In the genomic region with DNA sequence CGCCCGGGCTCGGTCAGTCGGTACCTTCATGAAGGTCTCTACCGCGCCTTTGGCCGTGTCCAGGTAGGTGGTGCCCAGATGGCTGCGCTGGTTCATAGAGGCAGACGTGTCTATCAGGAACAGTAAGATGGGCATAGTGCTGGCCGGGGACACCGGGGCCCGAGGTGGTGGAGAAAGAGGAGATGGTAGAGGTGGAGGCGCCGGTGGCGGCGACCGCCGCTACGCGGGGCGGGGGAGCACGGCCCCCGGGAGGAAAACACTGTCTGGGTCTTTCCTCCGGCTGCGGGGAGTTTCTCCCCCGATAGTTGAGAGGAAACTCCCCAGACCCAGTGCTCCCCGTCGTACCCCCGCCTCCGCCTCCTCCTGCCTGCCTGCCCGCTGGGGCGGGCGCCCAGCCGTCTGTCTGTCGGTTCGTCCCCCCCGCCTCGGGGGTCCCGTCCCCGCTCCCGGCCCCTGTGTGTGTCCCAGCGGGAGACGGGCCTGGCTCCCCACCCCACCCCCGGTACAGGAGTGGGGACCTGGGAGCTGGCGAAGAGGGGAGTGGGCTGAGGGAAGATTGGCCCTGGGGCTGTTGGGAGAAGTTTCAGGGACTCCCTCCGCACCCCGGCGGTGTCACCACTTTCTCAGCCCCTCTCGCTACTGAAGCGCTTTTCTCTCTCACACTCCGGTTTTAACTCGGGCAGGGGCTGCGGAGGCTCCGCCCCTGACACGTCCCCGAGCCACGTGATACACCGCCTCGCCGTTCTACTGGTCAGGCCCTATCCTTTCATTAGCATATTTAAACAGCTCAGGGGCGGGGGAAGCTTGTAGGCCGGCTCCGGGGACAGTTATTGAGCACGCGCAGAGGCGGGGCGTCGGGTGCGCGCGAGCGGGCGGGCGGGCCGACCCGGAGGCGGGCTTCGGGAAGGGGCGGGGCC, we compare ENCODE assay signal across 8 cellular contexts. TPM values are rescaled to one million over a fixed set of nuclear protein-coding genes. Genes with fewer than 3 reads are reported as not detected.
DNase-seq lines count a peak whose midpoint lies in the region; ATAC-seq and TF ChIP-seq lines count a peak whose summit lies in the region.

A gene with protein sequence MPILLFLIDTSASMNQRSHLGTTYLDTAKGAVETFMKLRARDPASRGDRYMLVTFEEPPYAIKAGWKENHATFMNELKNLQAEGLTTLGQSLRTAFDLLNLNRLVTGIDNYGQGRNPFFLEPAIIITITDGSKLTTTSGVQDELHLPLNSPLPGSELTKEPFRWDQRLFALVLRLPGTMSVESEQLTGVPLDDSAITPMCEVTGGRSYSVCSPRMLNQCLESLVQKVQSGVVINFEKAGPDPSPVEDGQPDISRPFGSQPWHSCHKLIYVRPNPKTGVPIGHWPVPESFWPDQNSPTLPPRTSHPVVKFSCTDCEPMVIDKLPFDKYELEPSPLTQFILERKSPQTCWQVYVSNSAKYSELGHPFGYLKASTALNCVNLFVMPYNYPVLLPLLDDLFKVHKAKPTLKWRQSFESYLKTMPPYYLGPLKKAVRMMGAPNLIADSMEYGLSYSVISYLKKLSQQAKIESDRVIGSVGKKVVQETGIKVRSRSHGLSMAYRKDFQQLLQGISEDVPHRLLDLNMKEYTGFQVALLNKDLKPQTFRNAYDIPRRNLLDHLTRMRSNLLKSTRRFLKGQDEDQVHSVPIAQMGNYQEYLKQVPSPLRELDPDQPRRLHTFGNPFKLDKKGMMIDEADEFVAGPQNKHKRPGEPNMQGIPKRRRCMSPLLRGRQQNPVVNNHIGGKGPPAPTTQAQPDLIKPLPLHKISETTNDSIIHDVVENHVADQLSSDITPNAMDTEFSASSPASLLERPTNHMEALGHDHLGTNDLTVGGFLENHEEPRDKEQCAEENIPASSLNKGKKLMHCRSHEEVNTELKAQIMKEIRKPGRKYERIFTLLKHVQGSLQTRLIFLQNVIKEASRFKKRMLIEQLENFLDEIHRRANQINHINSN (minus strand): TSS at position 646 of the 917 bp plus-strand sequence. CDS start 511 bp downstream, at position 135.

- H3K27me3 ChIP-seq in dorsolateral prefrontal cortex (no peaks in the 10 kb centered on the region), liver (ENCODE audit: control insufficient read depth in 4 of 4, insufficient read depth in 4 of 4, low read length in 3 of 4) (no peaks in the 10 kb centered on the region)

- intact Hi-C loops in activated CD4-positive, alpha-beta memory T cell treated with anti-CD3 and anti-CD28 coated beads for 36 hours (cut with micrococcal nuclease), result loop anchor here (1.0 to 5.0 kb wide), 17 partner anchors 50 to 1955 kb away; a partner anchor contains a TSS
- intact Hi-C loops in dorsolateral prefrontal cortex (cut with DNase I), result loop anchor here (1.0 to 10.0 kb wide), 8 partner anchors 82 to 350 kb away; a partner anchor contains a TSS

- DNase-seq in CD1c-positive myeloid dendritic cell (ENCODE audit: extremely low spot score) (peak; percentile 99), NCI-H82 treated with DMSO at 0.1 percent for 48 hours (lab: John Stamatoyannopoulos, UW; ENCODE audit: unreplicated experiment) (peak; percentile 100), dorsolateral prefrontal cortex (peak; percentile 100)
- peak; percentile 99 for DNase-seq in activated CD4-positive, alpha-beta memory T cell treated with anti-CD3 and anti-CD28 coated beads for 36 hours
- peak; percentile 99 for DNase-seq in stimulated activated CD4-positive, alpha-beta T cell treated with anti-CD3 and anti-CD28 coated beads, Interleukin-4, amount 100 ng/mL, for 24 hours

- H3K36me3 Mint-ChIP-seq in activated CD4-positive, alpha-beta memory T cell treated with anti-CD3 and anti-CD28 coated beads for 36 hours, result peaks cover 51% of the 10 kb centered on the region

- ATAC-seq in GM19438 (IDR thresholded peaks at IDR 0.05; ENCODE audit: low read depth, unreplicated experiment) (peak; percentile 64), HG03575 (IDR thresholded peaks at IDR 0.05; ENCODE audit: extremely low read depth, insufficient number of reproducible peaks, low FRiP score, unreplicated experiment) (peak; percentile 43)

- peaks cover 0 to 11% (median 7%) of the 10 kb centered on the region in 4 donors for H3K9me3 ChIP-seq in liver (ENCODE audit: control insufficient read depth in 4 of 4, low read length in 3 of 4)

- peaks cover 1% of the 10 kb centered on the region for H3K27me3 Mint-ChIP-seq in activated CD4-positive, alpha-beta memory T cell treated with anti-CD3 and anti-CD28 coated beads for 36 hours

- CTCF ChIA-PET in activated CD4-positive, alpha-beta memory T cell treated with anti-CD3 and anti-CD28 coated beads for 36 hours (lab: Charles Lee), result interaction anchor here (1.1 to 4.6 kb wide), 5 partner anchors 24 to 345 kb away, joined by 3 to 26 read pairs (median 3); no protein-coding TSS in a partner anchor

- peak in 2 of 56 donors; percentile 0 to 9 for TF ChIP-seq CTCF in dorsolateral prefrontal cortex (IDR thresholded peaks at IDR 0.05 in 54 of 56, conservative IDR thresholded peaks at IDR 0.05 in 2 of 56; ENCODE audit: low read depth in 1 of 56, partially characterized antibody in 56 of 56)
- TF ChIP-seq CTCF in liver (IDR thresholded peaks at IDR 0.05; ENCODE audit: low read depth, low read length, missing input control), result no peak

- peak within 1 kb of the TSS; percentile 76 to 96 (median 90) for H3K4me3 ChIP-seq in dorsolateral prefrontal cortex
- H3K4me3 ChIP-seq in liver (ENCODE audit: low read depth in 1 of 3, low read length in 3 of 3), result peak within 1 kb of the TSS; percentile 87 to 94 (median 87)

- peak within 1 kb of the TSS; percentile 95 to 98 for H3K9ac ChIP-seq in liver (ENCODE audit: low read depth in 1 of 2, low read length in 2 of 2)

- H3K9me3 Mint-ChIP-seq in activated CD4-positive, alpha-beta memory T cell treated with anti-CD3 and anti-CD28 coated beads for 36 hours, result peaks cover 3% of the 10 kb centered on the region

- POLR2A ChIA-PET in activated CD4-positive, alpha-beta memory T cell treated with anti-CD3 and anti-CD28 coated beads for 36 hours (lab: Charles Lee), result interaction anchor here (0.6 to 3.0 kb wide), 27 partner anchors 13 to 742 kb away, joined by 3 to 54 read pairs (median 5); a partner anchor contains a TSS

- H3K27ac ChIP-seq in dorsolateral prefrontal cortex (peak within 1 kb of the TSS; percentile 89 to 100 (median 99)), liver (ENCODE audit: low read depth in 1 of 2, low read length in 2 of 2) (peak within 1 kb of the TSS; percentile 98)

- TF ChIP-seq RAD21 in liver (IDR thresholded peaks at IDR 0.05), result peak in 1 of 2 donors; percentile 53

- H3K27ac Mint-ChIP-seq in activated CD4-positive, alpha-beta memory T cell treated with anti-CD3 and anti-CD28 coated beads for 36 hours, result peak within 1 kb of the TSS; percentile 98

- H3K4me1 Mint-ChIP-seq in activated CD4-positive, alpha-beta memory T cell treated with anti-CD3 and anti-CD28 coated beads for 36 hours (ENCODE audit: low read depth), result peaks cover 35% of the 10 kb centered on the region

- H3K36me3 ChIP-seq in liver (ENCODE audit: control insufficient read depth in 4 of 4, insufficient read depth in 3 of 4, low read depth in 1 of 4, low read length in 3 of 4), result peaks cover 0 to 30% (median 10%) of the 10 kb centered on the region in 4 donors

- peak within 1 kb of the TSS; percentile 92 for H3K4me3 Mint-ChIP-seq in activated CD4-positive, alpha-beta memory T cell treated with anti-CD3 and anti-CD28 coated beads for 36 hours

- WGBS in liver, result under 1% methylated on average over 79 of the region's 79 CpGs

- H3K4me1 ChIP-seq in liver (ENCODE audit: control insufficient read depth in 4 of 4, insufficient read depth in 4 of 4, low read length in 3 of 4), result peaks cover 3 to 15% (median 11%) of the 10 kb centered on the region in 4 donors

TF ChIP-seq in liver, 16 proteins besides CTCF, POLR2A, EP300 and RAD21 (continues in another document):
- TF ChIP-seq HNF4A (conservative IDR thresholded peaks at IDR 0.05) (no peak), SP1 (IDR thresholded peaks at IDR 0.05) (peak; percentile 77), FOXA1 (IDR thresholded peaks at IDR 0.05) (no peak), FOXA2 (IDR thresholded peaks at IDR 0.05) (no peak), JUND (IDR thresholded peaks at IDR 0.05) (peak in 1 of 2 donors; percentile 43), HNF4G (IDR thresholded peaks at IDR 0.05) (no peak), GABPA (IDR thresholded peaks at IDR 0.05 in 1 of 2, conservative IDR thresholded peaks at IDR 0.05 in 1 of 2) (no peak), RXRA (IDR thresholded peaks at IDR 0.05) (peak in 1 of 2 donors; percentile 3), EGR1 (IDR thresholded peaks at IDR 0.05; ENCODE audit: low read depth in 2 of 2) (peak in 1 of 2 donors; percentile 6), NR2F2 (IDR thresholded peaks at IDR 0.05) (no peak), TAF1 (conservative IDR thresholded peaks at IDR 0.05) (peak; percentile 100)
- TF ChIP-seq, protein P1, sequence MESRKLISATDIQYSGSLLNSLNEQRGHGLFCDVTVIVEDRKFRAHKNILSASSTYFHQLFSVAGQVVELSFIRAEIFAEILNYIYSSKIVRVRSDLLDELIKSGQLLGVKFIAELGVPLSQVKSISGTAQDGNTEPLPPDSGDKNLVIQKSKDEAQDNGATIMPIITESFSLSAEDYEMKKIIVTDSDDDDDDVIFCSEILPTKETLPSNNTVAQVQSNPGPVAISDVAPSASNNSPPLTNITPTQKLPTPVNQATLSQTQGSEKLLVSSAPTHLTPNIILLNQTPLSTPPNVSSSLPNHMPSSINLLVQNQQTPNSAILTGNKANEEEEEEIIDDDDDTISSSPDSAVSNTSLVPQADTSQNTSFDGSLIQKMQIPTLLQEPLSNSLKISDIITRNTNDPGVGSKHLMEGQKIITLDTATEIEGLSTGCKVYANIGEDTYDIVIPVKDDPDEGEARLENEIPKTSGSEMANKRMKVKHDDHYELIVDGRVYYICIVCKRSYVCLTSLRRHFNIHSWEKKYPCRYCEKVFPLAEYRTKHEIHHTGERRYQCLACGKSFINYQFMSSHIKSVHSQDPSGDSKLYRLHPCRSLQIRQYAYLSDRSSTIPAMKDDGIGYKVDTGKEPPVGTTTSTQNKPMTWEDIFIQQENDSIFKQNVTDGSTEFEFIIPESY (IDR thresholded peaks at IDR 0.05), result no peak
- TF ChIP-seq, protein P2, sequence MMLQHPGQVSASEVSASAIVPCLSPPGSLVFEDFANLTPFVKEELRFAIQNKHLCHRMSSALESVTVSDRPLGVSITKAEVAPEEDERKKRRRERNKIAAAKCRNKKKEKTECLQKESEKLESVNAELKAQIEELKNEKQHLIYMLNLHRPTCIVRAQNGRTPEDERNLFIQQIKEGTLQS (IDR thresholded peaks at IDR 0.05), result peak; percentile 27

RNA-seq across cellular contexts. Expression of the gene that starts here (rescaled TPM):
- 10 to 100 TPM; 44.4 to 47.1 TPM for total RNA-seq in activated CD4-positive, alpha-beta memory T cell treated with anti-CD3 and anti-CD28 coated beads for 36 hours
- total RNA-seq in dorsolateral prefrontal cortex (10 to 100 TPM; 30.1 to 60.5 (median 42.9) TPM), liver (10 to 100 TPM; 25.4 to 61.4 TPM)
- 10 to 100 TPM; 11.4 to 12.3 TPM for polyA plus RNA-seq in liver

Comparison
In these comparisons a context has a peak if more than half of its experiments do, and no peak if none do; other contexts are left out.
1. Peak in every context shown above with its lines: DNase-seq, ATAC-seq, H3K4me3 ChIP-seq and H3K27ac ChIP-seq.